In the genomic region with DNA sequence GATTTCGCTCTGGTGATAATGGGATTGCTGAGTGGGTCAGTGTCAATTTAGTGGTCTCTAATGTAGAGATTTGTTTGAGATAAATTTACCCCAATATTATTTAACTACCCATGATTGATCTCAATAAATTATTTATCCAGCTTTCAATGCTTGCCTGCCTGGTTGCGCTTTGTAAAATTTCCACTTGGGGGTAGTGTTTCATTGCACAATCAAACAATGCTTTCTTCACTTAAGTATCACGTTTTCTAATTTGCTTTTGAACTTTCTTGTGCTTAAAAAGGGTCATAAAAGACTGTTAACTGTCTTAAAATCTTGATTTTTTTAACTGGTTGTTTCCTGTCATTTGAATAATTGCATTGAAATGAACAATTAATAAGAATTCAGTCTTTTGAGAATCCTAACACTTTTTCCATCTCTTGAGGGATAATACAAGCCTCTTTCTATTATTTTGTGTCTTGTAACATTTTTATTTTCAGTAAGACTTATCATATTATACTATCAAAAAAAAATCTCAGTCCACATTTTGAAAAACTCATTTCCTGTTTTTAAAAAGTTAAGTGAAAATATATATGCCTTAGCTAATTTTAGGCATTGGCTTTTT, we compare ENCODE assay signal across 8 cellular contexts. TPM values are rescaled to one million over a fixed set of nuclear protein-coding genes. Genes with fewer than 3 reads are reported as not detected.
DNase-seq lines count a peak whose midpoint lies in the region; ATAC-seq and TF ChIP-seq lines count a peak whose summit lies in the region.

No MANE protein-coding gene starts in this region.

- CTCF ChIA-PET in CD4-positive, alpha-beta T cell (lab: Charles Lee): no interaction called here
- CTCF ChIA-PET in RWPE1 (lab: Yijun Ruan, JAX): interaction anchor here (0.6 to 1.0 kb wide), 7 partner anchors 62 to 705 kb away, joined by 3 to 5 read pairs (median 3); no protein-coding TSS in a partner anchor

- H3K4me3 ChIP-seq in foreskin fibroblast (ENCODE audit: low read depth in 1 of 2, low read length in 2 of 2): no peak overlapping the region

- peaks cover 12% of the 10 kb centered on the region for H3K9me3 Mint-ChIP-seq in CD4-positive, alpha-beta T cell

- peak; percentile 37 for TF ChIP-seq CTCF in CD4-positive, alpha-beta T cell (IDR thresholded peaks at IDR 0.05)
- TF ChIP-seq CTCF in RWPE1 (conservative IDR thresholded peaks at IDR 0.05; ENCODE audit: low read depth) (peak; percentile 79), foreskin fibroblast (IDR thresholded peaks at IDR 0.05; ENCODE audit: low read depth, low read length) (peak; percentile 68)

- H3K27me3 ChIP-seq in CD4-positive, alpha-beta T cell (ENCODE audit: control insufficient read depth, insufficient read depth, low read length): no peaks in the 10 kb centered on the region

- ATAC-seq in CD4-positive, alpha-beta T cell (ENCODE audit: poor library complexity): no peak
- peak; percentile 36 for ATAC-seq in GM18519 (IDR thresholded peaks at IDR 0.05; ENCODE audit: low FRiP score, unreplicated experiment)
- ATAC-seq in HG03066 (IDR thresholded peaks at IDR 0.05; ENCODE audit: low read depth, unreplicated experiment): peak; percentile 48
- no peak for ATAC-seq in GM21381 (IDR thresholded peaks at IDR 0.05; ENCODE audit: unreplicated experiment)

- H3K27ac Mint-ChIP-seq in CD4-positive, alpha-beta T cell: no peak overlapping the region

- no peak overlapping the region for H3K4me3 Mint-ChIP-seq in CD4-positive, alpha-beta T cell

- intact Hi-C loops in CD4-positive, alpha-beta T cell (cut with DNase I, micrococcal nuclease): no loop called here

- H3K27ac ChIP-seq in CD4-positive, alpha-beta T cell (ENCODE audit: low read depth, low read length): no peak overlapping the region
- H3K27ac ChIP-seq in RWPE1: no peak overlapping the region

- no peaks in the 10 kb centered on the region for H3K27me3 Mint-ChIP-seq in CD4-positive, alpha-beta T cell

- peaks cover 80% of the 10 kb centered on the region for H3K36me3 Mint-ChIP-seq in CD4-positive, alpha-beta T cell (ENCODE audit: low read depth)

- no peak for DNase-seq in CD4-positive, alpha-beta T cell
- DNase-seq in RWPE1 (ENCODE audit: low spot score) (peak; percentile 33), foreskin fibroblast (peak; percentile 15 to 67), stromal cell of bone marrow (ENCODE audit: low read depth) (peak; percentile 18), NCI-H1092 (lab: John Stamatoyannopoulos, UW) (no peak)

- peaks cover 16% of the 10 kb centered on the region for H3K9me3 ChIP-seq in CD4-positive, alpha-beta T cell (ENCODE audit: control insufficient read depth, low read length)

- peaks cover 24% of the 10 kb centered on the region for H3K4me1 Mint-ChIP-seq in CD4-positive, alpha-beta T cell (ENCODE audit: low read depth)

- POLR2A ChIA-PET in CD4-positive, alpha-beta T cell (lab: Charles Lee): interaction anchor here (0.7 kb wide), 1 partner anchor 61 kb away, joined by 4 read pairs; no protein-coding TSS in a partner anchor
- POLR2A ChIA-PET in RWPE1 (lab: Yijun Ruan, JAX; ENCODE audit: low non-redundant PET): no interaction called here

RNA-seq across cellular contexts. Expression of gene HSD17B4, which starts 18.7 kb away (rescaled TPM):
- total RNA-seq in CD4-positive, alpha-beta T cell: 10 to 100 TPM; 11.9 to 13.1 TPM

Comparison
In these comparisons a context has a peak if more than half of its experiments do, and no peak if none do; other contexts are left out.
1. ATAC-seq: peak in GM18519 (single experiment) and HG03066 (single experiment); none in CD4-positive, alpha-beta T cell (single experiment) and GM21381 (single experiment).
2. DNase-seq: peak in RWPE1 (single experiment), foreskin fibroblast (2 of 2) and stromal cell of bone marrow (single experiment); none in CD4-positive, alpha-beta T cell (0 of 10) and NCI-H1092 (single experiment).
3. Peak in every context shown above with its lines, with median percentiles within 50 percentile points of each other: CTCF ChIP-seq.